22 cellular contexts compared by ENCODE assay signal in genomic region chr20:21528870-21529269, GRCh38. TPM values are rescaled to one million over a fixed set of nuclear protein-coding genes. Genes with fewer than 3 reads are reported as not detected.
"Had no signal": no experiment of that assay in that cellular context is flagged by ENCODE, and none has a peak within 500 bp of the region (broad histone marks: within the 10 kb centered on the region; RNA-seq: fewer than 3 reads in every experiment).

No MANE protein-coding gene starts in this region.

- H3K27ac ChIP-seq: gastrocnemius medialis, left ventricle myocardium inferior, spleen, upper lobe of right lung had no signal

- H3K4me3 Mint-ChIP-seq: activated CD8-positive, alpha-beta T cell treated with anti-CD3 and anti-CD28 coated beads for 36 hours; activated naive CD4-positive, alpha-beta T cell treated with anti-CD3 and anti-CD28 coated beads, Interleukin-2, amount 10 ng/mL, durations not matched to agents 7 days and 5 days; activated naive CD8-positive, alpha-beta T cell treated with anti-CD3 and anti-CD28 coated beads, Interleukin-2, amount 50 U/mL, for 24 hours; activated T-cell treated with anti-CD3 and anti-CD28 coated beads, Interleukin-2, amount 50 U/mL, for 4 hours; brain; nephron progenitor cell had no signal

- H3K4me1 Mint-ChIP-seq: activated naive CD4-positive, alpha-beta T cell treated with anti-CD3 and anti-CD28 coated beads, Interleukin-2, amount 10 ng/mL, durations not matched to agents 7 days and 5 days; brain; nephron progenitor cell had no signal

- H3K4me3 ChIP-seq: gastrocnemius medialis, left ventricle myocardium inferior, spleen, upper lobe of right lung had no signal

- H3K27ac Mint-ChIP-seq: activated CD8-positive, alpha-beta T cell treated with anti-CD3 and anti-CD28 coated beads for 36 hours; activated naive CD4-positive, alpha-beta T cell treated with anti-CD3 and anti-CD28 coated beads, Interleukin-2, amount 10 ng/mL, durations not matched to agents 7 days and 5 days; activated naive CD8-positive, alpha-beta T cell treated with anti-CD3 and anti-CD28 coated beads, Interleukin-2, amount 50 U/mL, for 24 hours; brain; nephron progenitor cell had no signal

- H3K36me3 ChIP-seq: gastrocnemius medialis, left ventricle myocardium inferior, spleen, upper lobe of right lung had no signal

- ATAC-seq: activated CD8-positive, alpha-beta T cell treated with anti-CD3 and anti-CD28 coated beads for 36 hours; activated naive CD8-positive, alpha-beta T cell treated with anti-CD3 and anti-CD28 coated beads, Interleukin-2, amount 50 U/mL, for 24 hours; activated T-cell treated with anti-CD3 and anti-CD28 coated beads, Interleukin-2, amount 50 U/mL, for 4 hours; esophagus mucosa; gastrocnemius medialis; upper lobe of right lung had no signal

- H3K9me3 ChIP-seq: gastrocnemius medialis, left ventricle myocardium inferior, upper lobe of right lung had no signal

- DNase-seq: activated CD4-positive, alpha-beta T cell treated with anti-CD3 and anti-CD28 coated beads for 48 hours; activated CD8-positive, alpha-beta T cell treated with anti-CD3 and anti-CD28 coated beads for 36 hours; activated naive CD4-positive, alpha-beta T cell treated with anti-CD3 and anti-CD28 coated beads, Interleukin-2, amount 10 ng/mL, durations not matched to agents 7 days and 5 days; activated naive CD8-positive, alpha-beta T cell treated with anti-CD3 and anti-CD28 coated beads, Interleukin-2, amount 50 U/mL, for 24 hours; activated T-cell treated with anti-CD3 and anti-CD28 coated beads, Interleukin-2, amount 50 U/mL, for 4 hours; anterior cingulate cortex; central memory CD4-positive, alpha-beta T cell; gastrocnemius medialis; left ventricle myocardium inferior; mammary epithelial cell; nephron progenitor cell; occipital lobe; posterior cingulate gyrus; spleen; stimulated activated CD8-positive, alpha-beta memory T cell treated with anti-CD3 and anti-CD28 coated beads, Interleukin-4, amount 100 ng/mL, for 48 hours; stimulated activated naive CD4-positive, alpha-beta T cell; upper lobe of right lung had no signal

- H3K4me1 ChIP-seq: gastrocnemius medialis, left ventricle myocardium inferior, spleen, upper lobe of right lung had no signal

- H3K36me3 Mint-ChIP-seq: activated naive CD4-positive, alpha-beta T cell treated with anti-CD3 and anti-CD28 coated beads, Interleukin-2, amount 10 ng/mL, durations not matched to agents 7 days and 5 days; brain had no signal

- H3K9me3 Mint-ChIP-seq: activated naive CD4-positive, alpha-beta T cell treated with anti-CD3 and anti-CD28 coated beads, Interleukin-2, amount 10 ng/mL, durations not matched to agents 7 days and 5 days; activated naive CD8-positive, alpha-beta T cell treated with anti-CD3 and anti-CD28 coated beads, Interleukin-2, amount 50 U/mL, for 24 hours; activated T-cell treated with anti-CD3 and anti-CD28 coated beads, Interleukin-2, amount 50 U/mL, for 4 hours had no signal

RNA-seq across cellular contexts. Expression of gene NKX2-2, which starts 15.0 kb away (rescaled TPM):
- total RNA-seq: activated CD8-positive, alpha-beta T cell treated with anti-CD3 and anti-CD28 coated beads for 36 hours; activated T-cell treated with anti-CD3 and anti-CD28 coated beads, Interleukin-2, amount 50 U/mL, for 4 hours; esophagus mucosa; gastrocnemius medialis; kidney epithelial cell; left ventricle myocardium inferior; mammary epithelial cell; myocyte; spleen; T-helper 2 cell treated with Interferon-gamma antibody and Interleukin-4, amounts not matched to agents 100 ng/mL and 5 ng/mL, for 36 hours; upper lobe of right lung had no signal
